Comparison of ENCODE assay signal across 1 cellular context in genomic region chr1:46198026-46198826, GRCh38.
TF ChIP-seq lines count a peak whose summit lies in the region.

TSS of gene POMGNT1 (minus strand) at chr1:46198434. CDS start at chr1:46197821, 613 bp downstream.

TF ChIP-seq in K562, 482 proteins besides CTCF, POLR2A, EP300 and RAD21 (continued from another document and continues in another):
- TF ChIP-seq OTX1 (CRISPR knock-in tag; IDR thresholded peaks at IDR 0.05) (no peak), NCOA4 (IDR thresholded peaks at IDR 0.05; ENCODE audit: partially characterized antibody) (no peak), ZNF133 (CRISPR knock-in tag; IDR thresholded peaks at IDR 0.05) (no peak), YY1 (IDR thresholded peaks at IDR 0.05; ENCODE audit: borderline replicate concordance in 1 of 3, control insufficient read depth in 1 of 3, extremely low read depth in 1 of 3, insufficient read depth in 3 of 3, insufficient read length in 1 of 3, insufficient replicate concordance in 2 of 3, low read depth in 1 of 3, low read length in 2 of 3) (peak in 2 of 3 experiments; percentile 75 to 82), SMC3 (conservative IDR thresholded peaks at IDR 0.05; ENCODE audit: insufficient read depth, low read depth, low read length) (0 out of 2 replicates have a peak, but pooled peaks have one; percentile 21), ESRRA (IDR thresholded peaks at IDR 0.05; ENCODE audit: borderline replicate concordance, low read depth) (0 out of 2 replicates have a peak, but pooled peaks have one; percentile 57), POLR2AphosphoS2 (IDR thresholded peaks at IDR 0.05; ENCODE audit: low read length) (no peak), SREBF1 (IDR thresholded peaks at IDR 0.05; ENCODE audit: borderline replicate concordance, low read depth, low read length) (peak; percentile 36; the same call in 1 of the 2 replicates), CREB3 (tag; conservative IDR thresholded peaks at IDR 0.05; ENCODE audit: low read depth) (no peak), THAP7 (CRISPR knock-in tag; IDR thresholded peaks at IDR 0.05) (no peak), ATF3 (IDR thresholded peaks at IDR 0.05) (no peak), ATF3 (CRISPR knock-in tag; conservative IDR thresholded peaks at IDR 0.05) (no peak), BRCA1 (IDR thresholded peaks at IDR 0.05) (no peak), BRCA1 (CRISPR knock-in tag; IDR thresholded peaks at IDR 0.05) (no peak), E2F5 (CRISPR knock-in tag; IDR thresholded peaks at IDR 0.05) (no peak), HDAC2 (IDR thresholded peaks at IDR 0.05) (peak; percentile 95), SIX5 (IDR thresholded peaks at IDR 0.05; ENCODE audit: borderline replicate concordance in 1 of 2, insufficient read depth in 1 of 2, low read depth in 1 of 2, low read length in 2 of 2) (no peak), IFI16 (CRISPR knock-in tag; IDR thresholded peaks at IDR 0.05) (no peak), TCF3 (CRISPR knock-in tag; IDR thresholded peaks at IDR 0.05) (no peak), ZNF780A (CRISPR knock-in tag; IDR thresholded peaks at IDR 0.05) (no peak), HNRNPLL (IDR thresholded peaks at IDR 0.05; ENCODE audit: low read depth, low read length, poor library complexity, severe bottlenecking) (no peak), TAF7 (tag; IDR thresholded peaks at IDR 0.05) (0 out of 2 replicates have a peak, but pooled peaks have one; percentile 15), ZNF444 (CRISPR knock-in tag; IDR thresholded peaks at IDR 0.05) (no peak), PHB2 (IDR thresholded peaks at IDR 0.05; ENCODE audit: low read depth) (no peak), POLR2AphosphoS5 (IDR thresholded peaks at IDR 0.05; ENCODE audit: control insufficient read depth, insufficient read depth, low read depth, low read length) (no peak), NEUROD1 (IDR thresholded peaks at IDR 0.05; ENCODE audit: borderline replicate concordance, low read depth, low read length, partially characterized antibody) (peak; percentile 6), TRIM28 (IDR thresholded peaks at IDR 0.05) (no peak), AFF1 (IDR thresholded peaks at IDR 0.05; ENCODE audit: low read depth in 1 of 2, partially characterized antibody in 2 of 2) (peak in 1 of 2 experiments; percentile 29), CC2D1A (IDR thresholded peaks at IDR 0.05) (peak; percentile 51; the same call in 1 of the 2 replicates), C11orf30 (IDR thresholded peaks at IDR 0.05; ENCODE audit: low read depth) (no peak), ZNF217 (CRISPR knock-in tag; IDR thresholded peaks at IDR 0.05) (no peak), TCF7L2 (IDR thresholded peaks at IDR 0.05; ENCODE audit: low read depth, low read length) (no peak), PYGO2 (tag; IDR thresholded peaks at IDR 0.05) (no peak), U2AF1 (optimal IDR thresholded peaks at IDR 0.05; ENCODE audit: low read depth, low read length) (no peak), ZNF316 (IDR thresholded peaks at IDR 0.05) (no peak), FOXO4 (CRISPR knock-in tag; IDR thresholded peaks at IDR 0.05) (no peak), CTCFL (IDR thresholded peaks at IDR 0.05; ENCODE audit: borderline replicate concordance, insufficient read depth, low read depth, low read length, poor library complexity, severe bottlenecking) (no peak), ZBED1 (IDR thresholded peaks at IDR 0.05) (no peak), ZNF449 (CRISPR knock-in tag; IDR thresholded peaks at IDR 0.05) (no peak), ZMIZ1 (IDR thresholded peaks at IDR 0.05; ENCODE audit: low read depth in 2 of 2, low read length in 2 of 2) (no peak), ZNF511 (CRISPR knock-in tag; IDR thresholded peaks at IDR 0.05) (peak; percentile 78; the same call in 1 of the 2 replicates), MYC (IDR thresholded peaks at IDR 0.05; ENCODE audit: low read depth, low read length) (peak; percentile 42), MYC (CRISPR knock-in tag; IDR thresholded peaks at IDR 0.05; ENCODE audit: borderline replicate concordance, low read depth) (no peak), NFATC3 (IDR thresholded peaks at IDR 0.05) (no peak), BRF1 (IDR thresholded peaks at IDR 0.05; ENCODE audit: borderline replicate concordance, extremely low read depth, insufficient read length) (no peak), FOXA3 (CRISPR knock-in tag; conservative IDR thresholded peaks at IDR 0.05 in 1 of 2, IDR thresholded peaks at IDR 0.05 in 1 of 2) (no peak; a peak in 1 of 4 replicates), ZC3H8 (IDR thresholded peaks at IDR 0.05) (no peak), RBFOX2 (IDR thresholded peaks at IDR 0.05; ENCODE audit: low read depth, low read length) (peak; percentile 89), RBM17 (IDR thresholded peaks at IDR 0.05; ENCODE audit: borderline replicate concordance, low read depth, low read length) (no peak), ZNF24 (IDR thresholded peaks at IDR 0.05) (no peak), POLR2H (tag; IDR thresholded peaks at IDR 0.05; ENCODE audit: low read depth) (no peak), ZNF77 (CRISPR knock-in tag; IDR thresholded peaks at IDR 0.05) (no peak), MAX (CRISPR knock-in tag; IDR thresholded peaks at IDR 0.05) (peak; percentile 37; the same call in 1 of the 2 replicates), HNRNPH1 (optimal IDR thresholded peaks at IDR 0.05; ENCODE audit: low read depth, low read length) (no peak)
